In the genomic region with DNA sequence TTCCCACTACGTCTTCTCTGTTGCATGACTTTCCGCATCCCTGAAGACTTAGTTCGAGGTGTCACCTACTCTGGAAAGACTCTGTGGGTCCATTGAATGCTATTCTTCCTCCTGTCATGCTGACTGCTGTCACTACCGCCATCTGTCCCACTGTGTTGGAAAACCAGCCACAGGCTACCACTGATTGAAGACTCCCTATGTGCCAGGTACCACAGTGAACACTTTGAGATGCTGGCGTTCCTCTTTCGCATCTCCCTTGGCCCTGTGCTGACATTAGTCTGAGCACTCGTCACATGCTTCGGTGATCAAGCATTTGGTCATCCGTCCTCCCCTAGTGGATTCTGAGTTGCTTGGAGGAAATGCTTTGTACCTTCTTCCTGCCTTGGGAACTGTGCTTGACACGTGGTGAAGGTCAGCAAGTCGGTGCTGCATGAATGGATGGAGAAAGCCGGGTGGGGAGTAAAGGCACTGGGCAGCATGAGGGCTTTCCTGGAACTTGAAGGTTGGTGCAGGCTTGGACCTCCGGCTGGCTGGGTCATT, we compare ENCODE assay signal across 11 cellular contexts.
"Had no signal": no experiment of that assay in that cellular context is flagged by ENCODE, and none has a peak within 500 bp of the region (broad histone marks: within the 10 kb centered on the region; RNA-seq: fewer than 3 reads in every experiment).

No MANE protein-coding gene starts in this region.

- DNase-seq: amniotic stem cell; brain microvascular endothelial cell; cerebellar nuclear complex; endodermal cell; pancreas; stimulated activated CD4-positive, alpha-beta T cell treated with anti-CD3 and anti-CD28 coated beads, Interleukin-4, amount 100 ng/mL, for 24 hours; stimulated activated naive CD8-positive, alpha-beta T cell treated with anti-CD3 and anti-CD28 coated beads, Interleukin-15, amount 100 ng/mL, for 72 hours; T-helper 2 cell; testis had no signal

- H3K36me3 ChIP-seq: brain microvascular endothelial cell, pancreas had no signal

- H3K27ac ChIP-seq: brain microvascular endothelial cell, pancreas, testis had no signal

- H3K4me3 ChIP-seq: pancreas, testis had no signal

- H3K27me3 ChIP-seq: brain microvascular endothelial cell, pancreas, testis had no signal

- FAIRE-seq: islet of Langerhans, pancreas, TTC549 had no signal

- H3K9me3 ChIP-seq: pancreas, testis had no signal
